Comparison of ENCODE assay signal across 1 cellular context in the genomic region with DNA sequence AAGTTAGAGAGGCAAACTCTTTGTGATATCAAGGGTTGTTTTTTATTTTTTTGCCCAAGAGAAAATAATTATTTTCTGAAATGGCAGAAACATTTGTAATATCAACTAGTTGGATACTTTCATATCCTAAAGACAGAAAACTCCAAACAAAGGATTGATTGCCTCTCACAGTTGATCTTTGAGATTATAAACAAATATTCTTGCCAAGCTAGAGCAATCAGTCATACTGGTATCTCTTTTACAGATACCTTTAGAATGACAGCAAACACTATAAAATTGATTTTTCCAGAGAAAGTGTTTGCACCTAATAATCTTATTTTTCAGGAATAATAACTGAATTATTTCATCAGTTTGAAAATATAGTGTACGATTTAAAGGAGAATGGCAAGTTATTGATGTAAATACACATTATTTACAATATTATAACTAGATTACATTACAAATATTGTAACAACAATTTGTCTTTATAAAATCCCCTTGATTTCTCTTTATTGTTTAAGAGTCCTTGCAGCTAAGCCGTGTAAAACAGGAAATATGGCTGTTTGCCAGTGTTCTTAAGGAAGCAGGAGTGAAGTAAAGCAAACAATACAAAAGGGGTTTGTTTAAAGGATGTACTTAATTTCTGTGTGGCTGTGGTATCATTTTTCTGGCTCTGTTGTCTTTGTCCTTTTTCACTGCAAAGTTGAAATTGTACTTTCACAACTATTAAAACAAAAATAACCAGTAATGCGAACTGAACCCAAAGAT.
TF ChIP-seq lines count a peak whose summit lies in the region.

No MANE protein-coding gene starts in this region.

TF ChIP-seq in IMR-90, 13 proteins besides CTCF, POLR2A, EP300 and RAD21:
- TF ChIP-seq NFE2L2 (IDR thresholded peaks at IDR 0.05; ENCODE audit: low read depth, low read length) (no peak), RFX5 (IDR thresholded peaks at IDR 0.05; ENCODE audit: low read depth, low read length) (no peak), MAFK (IDR thresholded peaks at IDR 0.05; ENCODE audit: low read depth, low read length) (no peak), CEBPB (IDR thresholded peaks at IDR 0.05; ENCODE audit: low read depth, low read length) (no peak), BHLHE40 (IDR thresholded peaks at IDR 0.05; ENCODE audit: low read depth, low read length) (no peak), MAZ (IDR thresholded peaks at IDR 0.05; ENCODE audit: borderline replicate concordance, low read depth, low read length) (no peak), RCOR1 (IDR thresholded peaks at IDR 0.05; ENCODE audit: insufficient replicate concordance, low read length) (no peak)
